Comparison of ENCODE assay signal across 21 cellular contexts in the genomic region with DNA sequence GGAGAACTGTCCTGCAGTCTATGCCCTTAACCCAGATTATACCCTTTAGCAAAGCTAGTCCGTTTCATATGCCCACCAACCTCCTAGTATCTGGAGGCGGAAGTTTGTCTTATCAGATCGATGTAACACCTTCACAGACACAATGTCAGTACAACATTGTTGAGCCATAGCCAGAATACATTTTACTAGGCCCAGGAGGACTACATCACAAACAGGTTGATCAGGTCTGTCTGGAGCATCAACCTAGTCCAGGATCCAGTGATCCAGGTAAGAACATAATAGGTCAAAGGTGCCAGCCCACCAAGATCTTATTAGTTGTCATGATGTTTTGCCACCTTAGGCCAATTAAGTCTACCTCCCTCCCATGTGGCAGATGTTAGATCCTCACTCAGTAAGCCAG. TPM values are rescaled to one million over a fixed set of nuclear protein-coding genes. Genes with fewer than 3 reads are reported as not detected.
DNase-seq lines count a peak whose midpoint lies in the region; ATAC-seq and TF ChIP-seq lines count a peak whose summit lies in the region.
"Had no signal": no experiment of that assay in that cellular context is flagged by ENCODE, and none has a peak within 500 bp of the region (broad histone marks: within the 10 kb centered on the region; RNA-seq: fewer than 3 reads in every experiment).

No MANE protein-coding gene starts in this region.

- peak overlapping the region in 1 of 2 experiments; percentile 36; a peak in 1 of 5 replicates for H3K4me3 Mint-ChIP-seq in H9
- peak overlapping the region; percentile 37 for H3K4me3 Mint-ChIP-seq in progenitor cell of endocrine pancreas (ENCODE audit: low read depth)

- H3T11ph ChIP-seq in H9 (ENCODE audit: low read length) = no peak overlapping the region

- no peak overlapping the region for H4K5ac ChIP-seq in H9 (ENCODE audit: insufficient read length, low read depth, low read length)

- peak overlapping the region; percentile 97 for H4K8ac ChIP-seq in H9 (replicated peaks; ENCODE audit: insufficient read length, low read depth, low read length)

- no peaks in the 10 kb centered on the region for H3K4me1 ChIP-seq in H9 (ENCODE audit: insufficient read depth, low read length)

- H2BK12ac ChIP-seq in H9 (ENCODE audit: insufficient read length, low read depth, low read length) = no peak overlapping the region

- peak; percentile 39 for ATAC-seq in esophagus mucosa
- ATAC-seq in HG02588 (IDR thresholded peaks at IDR 0.05; ENCODE audit: unreplicated experiment) = no peak
- ATAC-seq: SK-N-SH treated with all-trans-retinoic acid at 6 μM for 48 hours had no signal

- peaks cover 7% of the 10 kb centered on the region for H3K23me2 ChIP-seq in H9 (ENCODE audit: insufficient read length, low read depth, low read length, poor library complexity, severe bottlenecking)

- no peak overlapping the region for H3K9ac ChIP-seq in H9 (ENCODE audit: extremely low read depth, insufficient read length, low read length)

- H3K56ac ChIP-seq in H9 (ENCODE audit: insufficient read length, low read depth, low read length) = no peak overlapping the region

- no peaks in the 10 kb centered on the region for H3K79me1 ChIP-seq in H9 (ENCODE audit: insufficient read depth, low read depth, low read length, poor library complexity, severe bottlenecking)

- H3K4me2 ChIP-seq in H9 (ENCODE audit: insufficient read depth, insufficient read length, low read length) = no peak overlapping the region

- peak overlapping the region; percentile 68 for H3K27ac ChIP-seq in C4-2B
- H3K27ac ChIP-seq in H9 (ENCODE audit: insufficient read length, low read depth, low read length) = no peak overlapping the region
- H3K27ac ChIP-seq: SJCRH30 had no signal

- no peak overlapping the region for H2BK120ac ChIP-seq in H9 (ENCODE audit: low read depth, low read length, poor library complexity, severe bottlenecking)

- H2BK5ac ChIP-seq in H9 (ENCODE audit: insufficient read length, low read length) = no peak overlapping the region

- no peaks in the 10 kb centered on the region for H3K9me3 ChIP-seq in H9 (ENCODE audit: control insufficient read depth, low read depth, low read length)
- H3K9me3 ChIP-seq: SJCRH30 had no signal

- no peak overlapping the region for H2AK5ac ChIP-seq in H9 (ENCODE audit: insufficient read length, low read length)

- H4K91ac ChIP-seq in H9 (ENCODE audit: insufficient read length, low read depth, low read length) = no peak overlapping the region

- no peaks in the 10 kb centered on the region for H4K20me1 ChIP-seq in H9 (ENCODE audit: control insufficient read depth, insufficient read depth, insufficient read length)

- H3K9me3 Mint-ChIP-seq in H9 (peaks cover 10% of the 10 kb centered on the region in 2 experiments), progenitor cell of endocrine pancreas (ENCODE audit: low read depth) (peaks cover 5% of the 10 kb centered on the region)

- H3K27ac Mint-ChIP-seq in H9 (no peak overlapping the region), progenitor cell of endocrine pancreas (no peak overlapping the region)

- H3K18ac ChIP-seq in H9 (ENCODE audit: insufficient read length, low read depth, low read length) = no peak overlapping the region

- no peak overlapping the region for H3K14ac ChIP-seq in H9 (ENCODE audit: insufficient read depth, low read length)

- H3K79me2 ChIP-seq in H9 (ENCODE audit: insufficient read depth, low read length) = no peaks in the 10 kb centered on the region; the same call in 1 of the 2 replicates

- H3K4ac ChIP-seq in H9 (ENCODE audit: low read depth, low read length) = no peak overlapping the region

- peaks cover 13% of the 10 kb centered on the region for H3K27me3 ChIP-seq in H9 (ENCODE audit: insufficient read depth, low read length)
- H3K27me3 ChIP-seq: SJCRH30 had no signal

- no peak overlapping the region for H2BK20ac ChIP-seq in H9 (ENCODE audit: low read depth, low read length, poor library complexity, severe bottlenecking)

- WGBS in H9 (ENCODE audit: extremely low coverage, insufficient read length, low lambda C conversion rate) = no CpG with 5 or more reads among the region's 3 CpGs

- DNase-seq in H9 = no peak
- no peak for DNase-seq in progenitor cell of endocrine pancreas (ENCODE audit: low spot score, unreplicated experiment)
- DNase-seq in NCI-H1694 (lab: John Stamatoyannopoulos, UW) = no peak
- no peak for DNase-seq in SKM-1 (lab: John Stamatoyannopoulos, UW; ENCODE audit: unreplicated experiment)
- DNase-seq: CD4-positive, alpha-beta memory T cell; COR-L47; DMS53; IMR-90; KG1; NCI-H1048; NCI-H1417; NCI-H1694 treated with DMSO at 0.1 percent for 48 hours; NCI-H2081; NCI-H2171; NCI-H524; NCI-H748 treated with DMSO at 0.1 percent for 48 hours; SJCRH30 had no signal

- H2AFZ ChIP-seq in H9 (ENCODE audit: low read length) = no peak overlapping the region

- no peak overlapping the region for H3K23ac ChIP-seq in H9 (ENCODE audit: insufficient read length, low read depth, low read length)

- H2BK15ac ChIP-seq in H9 (ENCODE audit: low read depth, low read length) = no peak overlapping the region

- peaks cover 58% of the 10 kb centered on the region for H3K27me3 Mint-ChIP-seq in H9 (ENCODE audit: low read depth)
- peaks cover 26% of the 10 kb centered on the region for H3K27me3 Mint-ChIP-seq in progenitor cell of endocrine pancreas
- H3K27me3 Mint-ChIP-seq: CD4-positive, alpha-beta memory T cell had no signal

- H3K36me3 Mint-ChIP-seq in H9 (ENCODE audit: insufficient read depth in 1 of 3, low read depth in 3 of 3) = peaks cover 8 to 15% (median 9%) of the 10 kb centered on the region in 3 experiments
- H3K36me3 Mint-ChIP-seq in progenitor cell of endocrine pancreas (ENCODE audit: insufficient read depth) = peaks cover 17% of the 10 kb centered on the region

- TF ChIP-seq CTCF in C4-2B (conservative IDR thresholded peaks at IDR 0.05) (no peak), H9 (conservative IDR thresholded peaks at IDR 0.05) (no peak), progenitor cell of endocrine pancreas (IDR thresholded peaks at IDR 0.05; ENCODE audit: unreplicated experiment) (no peak)

- peaks cover 5 to 8% of the 10 kb centered on the region in 2 experiments for H3K4me1 Mint-ChIP-seq in H9
- peaks cover 5% of the 10 kb centered on the region for H3K4me1 Mint-ChIP-seq in progenitor cell of endocrine pancreas (ENCODE audit: low read depth)

RNA-seq across cellular contexts. Expression of a gene that starts 2.0 kb away (rescaled TPM):
- total RNA-seq in H9 (2021) (38.7 and 44.7 TPM in 2 replicates), esophagus mucosa (28.3 TPM), progenitor cell of endocrine pancreas (43.3 and 46.8 TPM in 2 replicates)

RNA-seq across cellular contexts. Expression of a gene that starts 40.8 kb away (rescaled TPM):
- 21.4 and 22.8 TPM in 2 replicates for total RNA-seq in H9 (2021)
- total RNA-seq in esophagus mucosa = 28.8 TPM
- total RNA-seq in progenitor cell of endocrine pancreas = 22.2 and 25.0 TPM in 2 replicates

RNA-seq across cellular contexts. Expression of a gene that starts 44.9 kb away (rescaled TPM):
- total RNA-seq in H9 (2021) (0.07 and 0.09 TPM in 2 replicates), esophagus mucosa (not detected), progenitor cell of endocrine pancreas (not detected in 2 replicates)
- total RNA-seq: CD4-positive, alpha-beta memory T cell; IMR-90; SJCRH30 had no signal
